14 cellular contexts compared by ENCODE assay signal in the genomic region with DNA sequence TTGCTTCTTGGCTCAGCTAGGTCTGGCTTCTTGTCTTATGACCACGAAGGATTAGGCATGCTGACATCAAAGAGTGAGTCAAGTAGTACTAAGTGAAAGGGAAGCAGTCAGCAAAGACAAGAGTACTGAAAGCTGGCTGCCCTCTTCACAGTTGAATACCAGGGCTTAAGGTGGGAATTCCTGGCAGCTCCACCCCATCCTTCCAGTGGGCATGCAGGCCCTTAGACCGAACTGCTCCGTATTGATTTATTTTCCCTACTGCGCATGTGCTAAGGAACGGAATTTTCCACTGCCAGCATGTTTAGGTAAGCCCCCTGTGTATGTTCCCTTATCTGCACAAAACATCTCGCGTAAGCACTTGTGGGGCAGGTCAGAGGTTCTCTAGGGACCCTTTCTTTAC.
DNase-seq lines count a peak whose midpoint lies in the region; ATAC-seq, FAIRE-seq and TF ChIP-seq lines count a peak whose summit lies in the region.
"Had no signal": no experiment of that assay in that cellular context is flagged by ENCODE, and none has a peak within 500 bp of the region (broad histone marks: within the 10 kb centered on the region; RNA-seq: fewer than 3 reads in every experiment).

No MANE protein-coding gene starts in this region.

- ATAC-seq in HG03521 (IDR thresholded peaks at IDR 0.05; ENCODE audit: unreplicated experiment) (no peak), GM21381 (IDR thresholded peaks at IDR 0.05; ENCODE audit: unreplicated experiment) (no peak), HG02588 (IDR thresholded peaks at IDR 0.05; ENCODE audit: unreplicated experiment) (no peak)
- ATAC-seq: left colon, right cardiac atrium had no signal

- no peaks in the 10 kb centered on the region for H3K79me2 ChIP-seq in endothelial cell of umbilical vein (ENCODE audit: control insufficient read depth, insufficient read depth, low read length)

- intact Hi-C loops in endothelial cell of umbilical vein (cut with micrococcal nuclease): no loop called here

- H3K4me3 ChIP-seq in endothelial cell of umbilical vein (replicated peaks in 1 of 3; ENCODE audit: insufficient read depth in 1 of 3, low read depth in 1 of 3, low read length in 3 of 3): no peak overlapping the region

- CTCF ChIA-PET in endothelial cell of umbilical vein (lab: Charles Lee): no interaction called here

- TF ChIP-seq CTCF in endothelial cell of umbilical vein (IDR thresholded peaks at IDR 0.05; ENCODE audit: extremely low read depth in 1 of 2, insufficient read depth in 1 of 2, low read depth in 1 of 2, low read length in 2 of 2) (no peak), nephron (IDR thresholded peaks at IDR 0.05; ENCODE audit: unreplicated experiment in 3 of 3) (no peak)

- H3K36me3 Mint-ChIP-seq in nephron (ENCODE audit: low read depth): no peaks in the 10 kb centered on the region

- no peaks in the 10 kb centered on the region for H3K4me1 ChIP-seq in endothelial cell of umbilical vein (ENCODE audit: control insufficient read depth, extremely low read depth, insufficient read depth, low read length)

- peak overlapping the region in 2 of 3 experiments; percentile 61 to 73 for H3K27ac Mint-ChIP-seq in nephron

- H3K4me2 ChIP-seq in endothelial cell of umbilical vein (ENCODE audit: insufficient read depth, low read length): no peak overlapping the region

- dilution Hi-C loops in endothelial cell of umbilical vein (cut with MboI; ENCODE audit: extremely low pct_ligation_motif_present, low sequenced_read_pairs): no loop called here

- no peak overlapping the region for H2AFZ ChIP-seq in endothelial cell of umbilical vein (ENCODE audit: low read depth, low read length)

- no peak for FAIRE-seq in endothelial cell of umbilical vein (lab: Jason Lieb, UNC)
- FAIRE-seq: GM18507 had no signal

- H3K36me3 ChIP-seq in endothelial cell of umbilical vein (ENCODE audit: control insufficient read depth in 2 of 2, extremely low read depth in 1 of 2, insufficient read depth in 2 of 2, low read length in 2 of 2): no peaks in the 10 kb centered on the region

- no peak overlapping the region for H3K27ac ChIP-seq in endothelial cell of umbilical vein (ENCODE audit: insufficient read depth, low read depth, low read length)

- H3K9me1 ChIP-seq in endothelial cell of umbilical vein (replicated peaks; ENCODE audit: control insufficient read depth, extremely low read depth, insufficient read depth, low read length): no peaks in the 10 kb centered on the region

- H3K9me3 ChIP-seq in endothelial cell of umbilical vein (replicated peaks; ENCODE audit: control insufficient read depth, insufficient read depth, low read length): no peaks in the 10 kb centered on the region

- POLR2A ChIA-PET in endothelial cell of umbilical vein (lab: Charles Lee): no interaction called here

- peak overlapping the region; percentile 16 to 64 (median 46) for H3K4me3 Mint-ChIP-seq in nephron

- BruUV-seq in endothelial cell of umbilical vein (replicated peaks; lab: Mats Ljungman, UMichigan): no TSS peak

- H3K4me1 Mint-ChIP-seq in nephron: peaks cover 4% of the 10 kb centered on the region

- H3K27me3 ChIP-seq in endothelial cell of umbilical vein (ENCODE audit: control insufficient read depth in 2 of 2, insufficient read depth in 2 of 2, low read length in 2 of 2): no peaks in the 10 kb centered on the region

- no peaks in the 10 kb centered on the region for H4K20me1 ChIP-seq in endothelial cell of umbilical vein (replicated peaks; ENCODE audit: control insufficient read depth, extremely low read depth, insufficient read depth, low read length)

- H3K27me3 Mint-ChIP-seq in nephron (ENCODE audit: low read depth): no peaks in the 10 kb centered on the region

- DNase-seq in EL (peak; percentile 67), NCI-H2171 treated with DMSO at 0.1 percent for 48 hours (lab: John Stamatoyannopoulos, UW) (peak; percentile 71), endothelial cell of umbilical vein (ENCODE audit: low read depth, low spot score) (peak; percentile 15)
- no peak for DNase-seq in NK-92 treated with Interleukin-12 subunit alpha and Interleukin-12 subunit beta, amount 100 ng/mL, for 24 hours (lab: John Stamatoyannopoulos, UW)
- DNase-seq: cortex of kidney, H7, left colon, NCI-H446 treated with DMSO at 0.1 percent for 48 hours, right cardiac atrium had no signal

- peaks cover 3% of the 10 kb centered on the region for H3K9me3 Mint-ChIP-seq in nephron

- no peak overlapping the region for H3K9ac ChIP-seq in endothelial cell of umbilical vein (replicated peaks; ENCODE audit: extremely low read depth, insufficient read depth, low read length)

- no peak for TF ChIP-seq POLR2A in endothelial cell of umbilical vein (IDR thresholded peaks at IDR 0.05; ENCODE audit: low read depth, low read length)

TF ChIP-seq in endothelial cell of umbilical vein, 7 proteins besides CTCF, POLR2A, EP300 and RAD21:
- TF ChIP-seq FOS (IDR thresholded peaks at IDR 0.05; ENCODE audit: borderline replicate concordance, insufficient read depth, low read length): no peak
- TF ChIP-seq MYC (IDR thresholded peaks at IDR 0.05; ENCODE audit: low read depth, low read length): no peak
- TF ChIP-seq EZH2 (IDR thresholded peaks at IDR 0.05; ENCODE audit: borderline replicate concordance, low read depth, low read length, severe bottlenecking): no peak
- TF ChIP-seq MAX (IDR thresholded peaks at IDR 0.05; ENCODE audit: insufficient read depth, insufficient read length): no peak
- TF ChIP-seq POLR2AphosphoS5 (IDR thresholded peaks at IDR 0.05; ENCODE audit: insufficient read depth, low read depth, low read length): no peak
- TF ChIP-seq GATA2 (IDR thresholded peaks at IDR 0.05; ENCODE audit: insufficient read depth, insufficient read length, low read depth, low read length): no peak
- TF ChIP-seq JUN (IDR thresholded peaks at IDR 0.05; ENCODE audit: borderline replicate concordance, insufficient read depth, insufficient read length, low read depth): no peak
